In genomic region chr20:37394543-37395410, GRCh38 we compare ENCODE assay signal across 11 cellular contexts. TPM values are rescaled to one million over a fixed set of nuclear protein-coding genes. Genes with fewer than 3 reads are reported as not detected.
DNase-seq lines count a peak whose midpoint lies in the region; ATAC-seq, FAIRE-seq and TF ChIP-seq lines count a peak whose summit lies in the region.
"Had no signal": no experiment of that assay in that cellular context is flagged by ENCODE, and none has a peak within 500 bp of the region (broad histone marks: within the 10 kb centered on the region; RNA-seq: fewer than 3 reads in every experiment).

No MANE protein-coding gene starts in this region.

- H3K14ac ChIP-seq in H1 (ENCODE audit: insufficient read length): no peak overlapping the region

- peak overlapping the region; percentile 93 for H2BK5ac ChIP-seq in H1 (ENCODE audit: low read depth, low read length)

- no peak for TF ChIP-seq RAD21 in H1 (IDR thresholded peaks at IDR 0.05 in 1 of 2, conservative IDR thresholded peaks at IDR 0.05 in 1 of 2; ENCODE audit: low read depth in 2 of 2, low read length in 2 of 2)

- TF ChIP-seq POLR2A in H1 (IDR thresholded peaks at IDR 0.05; ENCODE audit: control extremely low read depth in 1 of 2, low read depth in 2 of 2, low read length in 2 of 2): no peak
- no peak for TF ChIP-seq POLR2A in gastroesophageal sphincter (IDR thresholded peaks at IDR 0.05)

- H3F3A ChIP-seq in GM23248 (ENCODE audit: insufficient read depth): no peaks in the 10 kb centered on the region

- no peaks in the 10 kb centered on the region for H3K9me3 ChIP-seq in GM23248 (ENCODE audit: low read depth)
- no peaks in the 10 kb centered on the region for H3K9me3 ChIP-seq in H1 (ENCODE audit: insufficient read depth in 2 of 2, low read depth in 1 of 2, low read length in 1 of 2)
- H3K9me3 ChIP-seq in osteoblast (ENCODE audit: low read depth, low read length): no peaks in the 10 kb centered on the region
- H3K9me3 ChIP-seq in gastroesophageal sphincter: no peaks in the 10 kb centered on the region

- in situ Hi-C loops in GM23248 (cut with MboI) (loop anchor here (10.0 kb wide), 1 partner anchor 120 kb away; no protein-coding TSS in a partner anchor), G401 (cut with HindIII; ENCODE audit: low sequenced_read_pairs) (no loop called here)

- no peak for ATAC-seq in gastroesophageal sphincter

- no peak for TF ChIP-seq EP300 in H1 (IDR thresholded peaks at IDR 0.05; ENCODE audit: borderline replicate concordance in 1 of 2, low read depth in 2 of 2, low read length in 2 of 2)
- no peak for TF ChIP-seq EP300 in gastroesophageal sphincter (IDR thresholded peaks at IDR 0.05)

- H4K91ac ChIP-seq in H1 (replicated peaks; ENCODE audit: insufficient read length, low read length): peak overlapping the region; percentile 71

- POLR2A ChIA-PET in H1 (lab: Charles Lee; ENCODE audit: partially characterized antibody): no interaction called here

- peak overlapping the region; percentile 77; the same call in 1 of the 2 replicates for H2BK12ac ChIP-seq in H1 (ENCODE audit: low read depth, low read length)

- H3K4me1 ChIP-seq in GM23248 (ENCODE audit: insufficient read depth): no peaks in the 10 kb centered on the region
- H3K4me1 ChIP-seq in H1 (replicated peaks in 1 of 4; ENCODE audit: control insufficient read depth in 3 of 4, insufficient read depth in 4 of 4, low read length in 3 of 4): peaks cover 0 to 37% (median 28%) of the 10 kb centered on the region in 4 experiments; a peak in 6 of 7 replicates
- H3K4me1 ChIP-seq in osteoblast (ENCODE audit: insufficient read depth, low read length): no peaks in the 10 kb centered on the region
- H3K4me1 ChIP-seq in gastroesophageal sphincter: peaks cover 0 to 38% (median 10%) of the 10 kb centered on the region in 3 donors

- H3K4me2 ChIP-seq in GM23248 (ENCODE audit: unreplicated experiment) (no peak overlapping the region), H1 (ENCODE audit: insufficient read depth in 1 of 2, low read depth in 2 of 2, low read length in 2 of 2) (no peak overlapping the region), osteoblast (ENCODE audit: insufficient read depth, low read length) (no peak overlapping the region)

- H3K79me1 ChIP-seq in H1 (ENCODE audit: low read depth, low read length): no peaks in the 10 kb centered on the region

- H2BK20ac ChIP-seq in H1 (ENCODE audit: low read length): peak overlapping the region; percentile 74

- H2AFZ ChIP-seq in GM23248 (no peak overlapping the region), H1 (ENCODE audit: low read length) (no peak overlapping the region), osteoblast (ENCODE audit: low read length) (no peak overlapping the region)

- H3K36me3 ChIP-seq in GM23248 (ENCODE audit: low read depth): peaks cover 4% of the 10 kb centered on the region; the same call in 1 of the 2 replicates
- peaks cover 0 to 15% (median 4%) of the 10 kb centered on the region in 4 experiments; a peak in 4 of 8 replicates for H3K36me3 ChIP-seq in H1 (ENCODE audit: control insufficient read depth in 2 of 4, insufficient read depth in 4 of 4, low read length in 3 of 4)
- peaks cover 24% of the 10 kb centered on the region for H3K36me3 ChIP-seq in osteoblast (ENCODE audit: insufficient read depth, low read length)
- H3K36me3 ChIP-seq in gastroesophageal sphincter: peaks cover 0 to 99% of the 10 kb centered on the region in 2 donors

- no peak overlapping the region for H3K27ac ChIP-seq in GM23248
- H3K27ac ChIP-seq in H1 (ENCODE audit: low read depth, low read length): 0 out of 2 replicates have a peak overlapping the region, but pooled peaks have one; percentile 22
- no peak overlapping the region for H3K27ac ChIP-seq in osteoblast (ENCODE audit: low read depth, low read length)
- peak overlapping the region in 2 of 4 donors; percentile 17 to 49 for H3K27ac ChIP-seq in gastroesophageal sphincter

- no peak overlapping the region for H3K56ac ChIP-seq in H1 (replicated peaks; ENCODE audit: insufficient read length, low read depth, low read length)

- no peaks in the 10 kb centered on the region for H3K9me2 ChIP-seq in GM23248 (ENCODE audit: insufficient read depth)

- WGBS in GM23248 (ENCODE audit: low coverage in 1 of 2, low lambda C conversion rate in 2 of 2, missing lambda C conversion rate in 2 of 2), 2 experiments: 66 to 74% methylated on average over 19 of the region's 19 CpGs
- 84% methylated on average over 19 of the region's 19 CpGs; no CpG with 5 or more reads in 1 of the 2 experiments for WGBS in H1 (ENCODE audit: extremely low coverage in 1 of 2, insufficient coverage in 1 of 2, insufficient read length in 1 of 2, insufficient replicate concordance in 2 of 2, low coverage in 1 of 2, low lambda C conversion rate in 2 of 2, missing lambda C conversion rate in 1 of 2), 2 experiments
- WGBS in gastroesophageal sphincter (ENCODE audit: low coverage in 1 of 2), 2 donors: 74 to 100% methylated on average over 2 to 5 of the region's 19 CpGs

- H3K9ac ChIP-seq in GM23248 (0 out of 2 replicates have a peak overlapping the region, but pooled peaks have one; percentile 10), H1 (replicated peaks in 1 of 4; ENCODE audit: extremely low read depth in 1 of 4, low read depth in 3 of 4, low read length in 3 of 4) (peak overlapping the region in 1 of 4 experiments; percentile 43; a peak in 2 of 7 replicates)

- H3K27me3 ChIP-seq in GM23248 (replicated peaks; ENCODE audit: insufficient read depth) (no peaks in the 10 kb centered on the region), H1 (replicated peaks in 1 of 4; ENCODE audit: control insufficient read depth in 3 of 4, extremely low read depth in 1 of 4, insufficient read depth in 3 of 4, low read length in 3 of 4) (no peaks in the 10 kb centered on the region), osteoblast (ENCODE audit: insufficient read depth, low read length) (no peaks in the 10 kb centered on the region), gastroesophageal sphincter (no peaks in the 10 kb centered on the region)

- DNase-seq in GM23248: no peak
- peak; percentile 88 for DNase-seq in NCI-H2227 (lab: John Stamatoyannopoulos, UW; ENCODE audit: unreplicated experiment)
- no peak for DNase-seq in H1 (ENCODE audit: low read depth in 1 of 2, low spot score in 2 of 2)
- DNase-seq in osteoblast (ENCODE audit: insufficient read length, low spot score, missing footprints): peak; percentile 84
- no peak for DNase-seq in NOMO-1 treated with dmso at 0.1 percent for 144 hours (lab: John Stamatoyannopoulos, UW; ENCODE audit: unreplicated experiment)
- no peak for DNase-seq in G401 (ENCODE audit: low spot score)
- DNase-seq: activated T-cell treated with anti-CD3 and anti-CD28 coated beads, Interleukin-2, amount 50 U/mL, for 24 hours; cerebellar nuclear complex; naive B cell; NCI-H446 treated with DMSO at 0.1 percent for 48 hours had no signal

- H4K5ac ChIP-seq in H1 (ENCODE audit: insufficient read length, low read depth, low read length): no peak overlapping the region

- H3K4me3 ChIP-seq in GM23248 (no peak overlapping the region), H1 (ENCODE audit: extremely low read depth in 1 of 4, insufficient read depth in 2 of 4, low read depth in 3 of 4, low read length in 4 of 4) (no peak overlapping the region), osteoblast (ENCODE audit: insufficient read depth, low read length) (no peak overlapping the region), gastroesophageal sphincter (no peak overlapping the region)

- H2BK15ac ChIP-seq in H1 (ENCODE audit: low read length): peak overlapping the region; percentile 37

- peak overlapping the region; percentile 78 for H3K18ac ChIP-seq in H1 (ENCODE audit: extremely low read depth, low read length)

- H3K79me2 ChIP-seq in GM23248 (ENCODE audit: insufficient read depth) (no peaks in the 10 kb centered on the region), H1 (ENCODE audit: control insufficient read depth in 1 of 2, insufficient read depth in 2 of 2, low read length in 2 of 2) (no peaks in the 10 kb centered on the region), osteoblast (ENCODE audit: insufficient read depth, low read length) (no peaks in the 10 kb centered on the region)

- no peak overlapping the region; the same call in 1 of the 2 replicates for H4K8ac ChIP-seq in H1 (ENCODE audit: extremely low read depth, insufficient read depth, low read length)

- TF ChIP-seq CTCF in H1 (IDR thresholded peaks at IDR 0.05; ENCODE audit: control extremely low read depth in 1 of 3, insufficient read depth in 1 of 3, low read depth in 1 of 3, low read length in 3 of 3) (no peak), osteoblast (IDR thresholded peaks at IDR 0.05; ENCODE audit: extremely low read depth, low read depth, low read length) (no peak), gastroesophageal sphincter (IDR thresholded peaks at IDR 0.05) (no peak)

- H3K23me2 ChIP-seq in H1 (ENCODE audit: low read depth, low read length): peaks cover 2% of the 10 kb centered on the region; the same call in 1 of the 2 replicates

- H2BK120ac ChIP-seq in H1 (replicated peaks; ENCODE audit: low read depth, low read length): peak overlapping the region; percentile 38

- no peak for FAIRE-seq in H1 (lab: Jason Lieb, UNC)

- peak overlapping the region; percentile 76 for H3K4ac ChIP-seq in H1 (replicated peaks; ENCODE audit: insufficient read length, low read depth, low read length)

- H2AK5ac ChIP-seq in H1 (ENCODE audit: low read depth, low read length): peak overlapping the region; percentile 86; the same call in 1 of the 2 replicates

- H4K20me1 ChIP-seq in GM23248 (ENCODE audit: insufficient read depth): no peaks in the 10 kb centered on the region
- no peaks in the 10 kb centered on the region for H4K20me1 ChIP-seq in H1 (replicated peaks in 1 of 2; ENCODE audit: control insufficient read depth in 1 of 2, insufficient read depth in 2 of 2, low read length in 2 of 2)
- peaks cover under 1% of the 10 kb centered on the region for H4K20me1 ChIP-seq in osteoblast (ENCODE audit: insufficient read depth, low read length)

- H3K23ac ChIP-seq in H1 (ENCODE audit: insufficient read length): no peak overlapping the region

- CTCF ChIA-PET in H1 (lab: Charles Lee; ENCODE audit: partially characterized antibody): interaction anchor here (0.6 to 2.9 kb wide), 7 partner anchors 10 to 264 kb away, joined by 3 to 15 read pairs (median 3); no protein-coding TSS in a partner anchor

RNA-seq across cellular contexts. Expression of gene SRC, which starts 48.8 kb away (rescaled TPM):
- 28.6 and 29.8 TPM in 2 replicates for total RNA-seq in GM23248 (2014; rRNA removed; shearing (Covaris generic))
- polyA plus RNA-seq in GM23248 (2016; fragmentation: Nextera tagmentation; extraction: Ambion mirVana): 13.9 and 17.0 TPM in 2 replicates
- total RNA-seq in H1 (2021; fragmentation: NEBNext Ultra II Directional; extraction: Animal tissue kit (Norgen Biotek cat#: 25700)): 28.8 and 29.8 TPM in 2 replicates
- 27.6 and 35.4 TPM in 2 replicates for polyA plus RNA-seq in H1 (2011; rRNA removed)
- 25.1 TPM for polyA plus RNA-seq in H1 (2011; cell fraction: cytosol; rRNA removed)
- polyA plus RNA-seq in H1 (2011; cell fraction: nucleus; rRNA removed): 100 TPM
- 19.4 to 31.2 TPM (median 26.5 TPM) in 4 replicates for polyA plus RNA-seq in H1 (2012, experiment 1 of 2)
- 20.4 TPM for polyA plus RNA-seq in H1 (2012, experiment 2 of 2)
- polyA plus RNA-seq in H1 (2013, experiment 1 of 2): 17.9 TPM
- polyA plus RNA-seq in H1 (2013, experiment 2 of 2): 15.1 TPM
- polyA minus RNA-seq in H1 (2011; rRNA and poly(A)+ RNA removed): 28.2 and 38.4 TPM in 2 replicates
- polyA minus RNA-seq in H1 (2011; cell fraction: cytosol; rRNA and poly(A)+ RNA removed): 28.6 TPM
- 41.9 TPM for polyA minus RNA-seq in H1 (2011; cell fraction: nucleus; rRNA and poly(A)+ RNA removed)
- 22.1 and 22.4 TPM in 2 replicates for total RNA-seq in osteoblast
- total RNA-seq in G401 (2014; rRNA removed; shearing (Covaris generic)): 15.9 and 16.8 TPM in 2 replicates
- 10 to 100 TPM; 30.6 to 54.7 (median 45.0) TPM for total RNA-seq in gastroesophageal sphincter

Comparison
In these comparisons a context has a peak if more than half of its experiments do, and no peak if none do; other contexts are left out.
1. DNase-seq: peak in NCI-H2227 (single experiment) and osteoblast (single experiment); none in GM23248 (single experiment), H1 (0 of 2), NOMO-1 treated with dmso at 0.1 percent for 144 hours (single experiment) and G401 (single experiment).